Comparison of ENCODE assay signal across 1 cellular context in genomic region chr14:105045710-105046326, GRCh38.
TF ChIP-seq lines count a peak whose summit lies in the region.

No MANE protein-coding gene starts in this region.

TF ChIP-seq in HepG2, 621 proteins besides CTCF, POLR2A, EP300 and RAD21 (continued from another document and continues in another):
- TF ChIP-seq, protein P1, sequence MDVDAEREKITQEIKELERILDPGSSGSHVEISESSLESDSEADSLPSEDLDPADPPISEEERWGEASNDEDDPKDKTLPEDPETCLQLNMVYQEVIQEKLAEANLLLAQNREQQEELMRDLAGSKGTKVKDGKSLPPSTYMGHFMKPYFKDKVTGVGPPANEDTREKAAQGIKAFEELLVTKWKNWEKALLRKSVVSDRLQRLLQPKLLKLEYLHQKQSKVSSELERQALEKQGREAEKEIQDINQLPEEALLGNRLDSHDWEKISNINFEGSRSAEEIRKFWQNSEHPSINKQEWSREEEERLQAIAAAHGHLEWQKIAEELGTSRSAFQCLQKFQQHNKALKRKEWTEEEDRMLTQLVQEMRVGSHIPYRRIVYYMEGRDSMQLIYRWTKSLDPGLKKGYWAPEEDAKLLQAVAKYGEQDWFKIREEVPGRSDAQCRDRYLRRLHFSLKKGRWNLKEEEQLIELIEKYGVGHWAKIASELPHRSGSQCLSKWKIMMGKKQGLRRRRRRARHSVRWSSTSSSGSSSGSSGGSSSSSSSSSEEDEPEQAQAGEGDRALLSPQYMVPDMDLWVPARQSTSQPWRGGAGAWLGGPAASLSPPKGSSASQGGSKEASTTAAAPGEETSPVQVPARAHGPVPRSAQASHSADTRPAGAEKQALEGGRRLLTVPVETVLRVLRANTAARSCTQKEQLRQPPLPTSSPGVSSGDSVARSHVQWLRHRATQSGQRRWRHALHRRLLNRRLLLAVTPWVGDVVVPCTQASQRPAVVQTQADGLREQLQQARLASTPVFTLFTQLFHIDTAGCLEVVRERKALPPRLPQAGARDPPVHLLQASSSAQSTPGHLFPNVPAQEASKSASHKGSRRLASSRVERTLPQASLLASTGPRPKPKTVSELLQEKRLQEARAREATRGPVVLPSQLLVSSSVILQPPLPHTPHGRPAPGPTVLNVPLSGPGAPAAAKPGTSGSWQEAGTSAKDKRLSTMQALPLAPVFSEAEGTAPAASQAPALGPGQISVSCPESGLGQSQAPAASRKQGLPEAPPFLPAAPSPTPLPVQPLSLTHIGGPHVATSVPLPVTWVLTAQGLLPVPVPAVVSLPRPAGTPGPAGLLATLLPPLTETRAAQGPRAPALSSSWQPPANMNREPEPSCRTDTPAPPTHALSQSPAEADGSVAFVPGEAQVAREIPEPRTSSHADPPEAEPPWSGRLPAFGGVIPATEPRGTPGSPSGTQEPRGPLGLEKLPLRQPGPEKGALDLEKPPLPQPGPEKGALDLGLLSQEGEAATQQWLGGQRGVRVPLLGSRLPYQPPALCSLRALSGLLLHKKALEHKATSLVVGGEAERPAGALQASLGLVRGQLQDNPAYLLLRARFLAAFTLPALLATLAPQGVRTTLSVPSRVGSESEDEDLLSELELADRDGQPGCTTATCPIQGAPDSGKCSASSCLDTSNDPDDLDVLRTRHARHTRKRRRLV (CRISPR knock-in tag; IDR thresholded peaks at IDR 0.05): no peak
- peak; percentile 52; the same call in 1 of the 2 replicates for TF ChIP-seq ZMYM4 (CRISPR knock-in tag; IDR thresholded peaks at IDR 0.05)
- no peak for TF ChIP-seq JARID2 (CRISPR knock-in tag; IDR thresholded peaks at IDR 0.05; ENCODE audit: insufficient replicate concordance)
- no peak for TF ChIP-seq TP53 (CRISPR knock-in tag; conservative IDR thresholded peaks at IDR 0.05)
- TF ChIP-seq HNF4A (CRISPR knock-in tag; IDR thresholded peaks at IDR 0.05): no peak
- no peak for TF ChIP-seq HMG20A (CRISPR knock-in tag; IDR thresholded peaks at IDR 0.05; ENCODE audit: borderline replicate concordance)
- no peak for TF ChIP-seq PHB2 (IDR thresholded peaks at IDR 0.05; ENCODE audit: partially characterized antibody)
- TF ChIP-seq, protein P2, sequence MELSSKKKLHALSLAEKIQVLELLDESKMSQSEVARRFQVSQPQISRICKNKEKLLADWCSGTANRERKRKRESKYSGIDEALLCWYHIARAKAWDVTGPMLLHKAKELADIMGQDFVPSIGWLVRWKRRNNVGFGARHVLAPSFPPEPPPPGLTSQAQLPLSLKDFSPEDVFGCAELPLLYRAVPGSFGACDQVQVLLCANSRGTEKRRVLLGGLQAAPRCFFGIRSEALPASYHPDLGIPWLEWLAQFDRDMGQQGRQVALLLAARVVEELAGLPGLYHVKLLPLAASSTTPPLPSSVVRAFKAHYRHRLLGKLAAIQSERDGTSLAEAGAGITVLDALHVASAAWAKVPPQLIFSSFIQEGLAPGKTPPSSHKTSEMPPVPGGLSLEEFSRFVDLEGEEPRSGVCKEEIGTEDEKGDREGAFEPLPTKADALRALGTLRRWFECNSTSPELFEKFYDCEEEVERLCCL (CRISPR knock-in tag; IDR thresholded peaks at IDR 0.05; ENCODE audit: borderline replicate concordance): no peak
- no peak for TF ChIP-seq YEATS2 (CRISPR knock-in tag; IDR thresholded peaks at IDR 0.05; ENCODE audit: borderline replicate concordance)
- TF ChIP-seq ZNF331 (CRISPR knock-in tag; IDR thresholded peaks at IDR 0.05): peak; percentile 44; the same call in 1 of the 2 replicates
- TF ChIP-seq, protein P3, sequence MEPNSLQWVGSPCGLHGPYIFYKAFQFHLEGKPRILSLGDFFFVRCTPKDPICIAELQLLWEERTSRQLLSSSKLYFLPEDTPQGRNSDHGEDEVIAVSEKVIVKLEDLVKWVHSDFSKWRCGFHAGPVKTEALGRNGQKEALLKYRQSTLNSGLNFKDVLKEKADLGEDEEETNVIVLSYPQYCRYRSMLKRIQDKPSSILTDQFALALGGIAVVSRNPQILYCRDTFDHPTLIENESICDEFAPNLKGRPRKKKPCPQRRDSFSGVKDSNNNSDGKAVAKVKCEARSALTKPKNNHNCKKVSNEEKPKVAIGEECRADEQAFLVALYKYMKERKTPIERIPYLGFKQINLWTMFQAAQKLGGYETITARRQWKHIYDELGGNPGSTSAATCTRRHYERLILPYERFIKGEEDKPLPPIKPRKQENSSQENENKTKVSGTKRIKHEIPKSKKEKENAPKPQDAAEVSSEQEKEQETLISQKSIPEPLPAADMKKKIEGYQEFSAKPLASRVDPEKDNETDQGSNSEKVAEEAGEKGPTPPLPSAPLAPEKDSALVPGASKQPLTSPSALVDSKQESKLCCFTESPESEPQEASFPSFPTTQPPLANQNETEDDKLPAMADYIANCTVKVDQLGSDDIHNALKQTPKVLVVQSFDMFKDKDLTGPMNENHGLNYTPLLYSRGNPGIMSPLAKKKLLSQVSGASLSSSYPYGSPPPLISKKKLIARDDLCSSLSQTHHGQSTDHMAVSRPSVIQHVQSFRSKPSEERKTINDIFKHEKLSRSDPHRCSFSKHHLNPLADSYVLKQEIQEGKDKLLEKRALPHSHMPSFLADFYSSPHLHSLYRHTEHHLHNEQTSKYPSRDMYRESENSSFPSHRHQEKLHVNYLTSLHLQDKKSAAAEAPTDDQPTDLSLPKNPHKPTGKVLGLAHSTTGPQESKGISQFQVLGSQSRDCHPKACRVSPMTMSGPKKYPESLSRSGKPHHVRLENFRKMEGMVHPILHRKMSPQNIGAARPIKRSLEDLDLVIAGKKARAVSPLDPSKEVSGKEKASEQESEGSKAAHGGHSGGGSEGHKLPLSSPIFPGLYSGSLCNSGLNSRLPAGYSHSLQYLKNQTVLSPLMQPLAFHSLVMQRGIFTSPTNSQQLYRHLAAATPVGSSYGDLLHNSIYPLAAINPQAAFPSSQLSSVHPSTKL (CRISPR knock-in tag; IDR thresholded peaks at IDR 0.05): peak; percentile 49; the same call in 1 of the 2 replicates
- peak; percentile 76 for TF ChIP-seq YY1 (IDR thresholded peaks at IDR 0.05; ENCODE audit: insufficient read depth, insufficient replicate concordance, low read depth, low read length)
- peak; percentile 32; the same call in 1 of the 2 replicates for TF ChIP-seq POGZ (CRISPR knock-in tag; IDR thresholded peaks at IDR 0.05)
- TF ChIP-seq ZNF337 (CRISPR knock-in tag; IDR thresholded peaks at IDR 0.05; ENCODE audit: borderline replicate concordance, low read depth): no peak
- peak; percentile 54; the same call in 1 of the 2 replicates for TF ChIP-seq ARID4A (CRISPR knock-in tag; IDR thresholded peaks at IDR 0.05; ENCODE audit: borderline replicate concordance)
- TF ChIP-seq MED8 (CRISPR knock-in tag; IDR thresholded peaks at IDR 0.05; ENCODE audit: insufficient replicate concordance): peak; percentile 28
- no peak for TF ChIP-seq RFX1 (IDR thresholded peaks at IDR 0.05)
- TF ChIP-seq ZBTB43 (CRISPR knock-in tag; conservative IDR thresholded peaks at IDR 0.05): no peak
- no peak for TF ChIP-seq PITX1 (CRISPR knock-in tag; IDR thresholded peaks at IDR 0.05)
- TF ChIP-seq GLI4 (CRISPR knock-in tag; IDR thresholded peaks at IDR 0.05; ENCODE audit: borderline replicate concordance): no peak
- 0 out of 2 replicates have a peak, but pooled peaks have one; percentile 28 for TF ChIP-seq ARNTL (CRISPR knock-in tag; IDR thresholded peaks at IDR 0.05)
- TF ChIP-seq ZNF160 (CRISPR knock-in tag; IDR thresholded peaks at IDR 0.05): no peak
- TF ChIP-seq PLRG1 (conservative IDR thresholded peaks at IDR 0.05): no peak
- no peak for TF ChIP-seq ATRX (CRISPR knock-in tag; IDR thresholded peaks at IDR 0.05; ENCODE audit: borderline replicate concordance)
- no peak for TF ChIP-seq PHF5A (CRISPR knock-in tag; IDR thresholded peaks at IDR 0.05; ENCODE audit: low read depth, unreplicated experiment)
- TF ChIP-seq ZNF10 (CRISPR knock-in tag; IDR thresholded peaks at IDR 0.05; ENCODE audit: borderline replicate concordance, low read depth): no peak
- TF ChIP-seq, protein P4, sequence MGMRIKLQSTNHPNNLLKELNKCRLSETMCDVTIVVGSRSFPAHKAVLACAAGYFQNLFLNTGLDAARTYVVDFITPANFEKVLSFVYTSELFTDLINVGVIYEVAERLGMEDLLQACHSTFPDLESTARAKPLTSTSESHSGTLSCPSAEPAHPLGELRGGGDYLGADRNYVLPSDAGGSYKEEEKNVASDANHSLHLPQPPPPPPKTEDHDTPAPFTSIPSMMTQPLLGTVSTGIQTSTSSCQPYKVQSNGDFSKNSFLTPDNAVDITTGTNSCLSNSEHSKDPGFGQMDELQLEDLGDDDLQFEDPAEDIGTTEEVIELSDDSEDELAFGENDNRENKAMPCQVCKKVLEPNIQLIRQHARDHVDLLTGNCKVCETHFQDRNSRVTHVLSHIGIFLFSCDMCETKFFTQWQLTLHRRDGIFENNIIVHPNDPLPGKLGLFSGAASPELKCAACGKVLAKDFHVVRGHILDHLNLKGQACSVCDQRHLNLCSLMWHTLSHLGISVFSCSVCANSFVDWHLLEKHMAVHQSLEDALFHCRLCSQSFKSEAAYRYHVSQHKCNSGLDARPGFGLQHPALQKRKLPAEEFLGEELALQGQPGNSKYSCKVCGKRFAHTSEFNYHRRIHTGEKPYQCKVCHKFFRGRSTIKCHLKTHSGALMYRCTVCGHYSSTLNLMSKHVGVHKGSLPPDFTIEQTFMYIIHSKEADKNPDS (CRISPR knock-in tag; IDR thresholded peaks at IDR 0.05): no peak
- TF ChIP-seq ZNF543 (CRISPR knock-in tag; IDR thresholded peaks at IDR 0.05): 0 out of 2 replicates have a peak, but pooled peaks have one; percentile 35
- TF ChIP-seq, protein P5, sequence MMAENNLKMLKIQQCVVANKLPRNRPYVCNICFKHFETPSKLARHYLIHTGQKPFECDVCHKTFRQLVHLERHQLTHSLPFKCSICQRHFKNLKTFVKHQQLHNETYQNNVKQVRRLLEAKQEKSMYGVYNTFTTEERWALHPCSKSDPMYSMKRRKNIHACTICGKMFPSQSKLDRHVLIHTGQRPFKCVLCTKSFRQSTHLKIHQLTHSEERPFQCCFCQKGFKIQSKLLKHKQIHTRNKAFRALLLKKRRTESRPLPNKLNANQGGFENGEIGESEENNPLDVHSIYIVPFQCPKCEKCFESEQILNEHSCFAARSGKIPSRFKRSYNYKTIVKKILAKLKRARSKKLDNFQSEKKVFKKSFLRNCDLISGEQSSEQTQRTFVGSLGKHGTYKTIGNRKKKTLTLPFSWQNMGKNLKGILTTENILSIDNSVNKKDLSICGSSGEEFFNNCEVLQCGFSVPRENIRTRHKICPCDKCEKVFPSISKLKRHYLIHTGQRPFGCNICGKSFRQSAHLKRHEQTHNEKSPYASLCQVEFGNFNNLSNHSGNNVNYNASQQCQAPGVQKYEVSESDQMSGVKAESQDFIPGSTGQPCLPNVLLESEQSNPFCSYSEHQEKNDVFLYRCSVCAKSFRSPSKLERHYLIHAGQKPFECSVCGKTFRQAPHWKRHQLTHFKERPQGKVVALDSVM (CRISPR knock-in tag; IDR thresholded peaks at IDR 0.05): no peak
- TF ChIP-seq RFXAP (CRISPR knock-in tag; IDR thresholded peaks at IDR 0.05; ENCODE audit: borderline replicate concordance): no peak
- TF ChIP-seq ZNF34 (CRISPR knock-in tag; IDR thresholded peaks at IDR 0.05; ENCODE audit: borderline replicate concordance): no peak
- TF ChIP-seq MBD4 (IDR thresholded peaks at IDR 0.05; ENCODE audit: borderline replicate concordance, low read length): no peak
- no peak for TF ChIP-seq XBP1 (CRISPR knock-in tag; IDR thresholded peaks at IDR 0.05)
- TF ChIP-seq MLX (CRISPR knock-in tag; IDR thresholded peaks at IDR 0.05): no peak
- 0 out of 2 replicates have a peak, but pooled peaks have one; percentile 64 for TF ChIP-seq ZNF441 (CRISPR knock-in tag; IDR thresholded peaks at IDR 0.05; ENCODE audit: borderline replicate concordance)
- no peak for TF ChIP-seq ZFP62 (CRISPR knock-in tag; IDR thresholded peaks at IDR 0.05)
- TF ChIP-seq HNRNPLL (IDR thresholded peaks at IDR 0.05; ENCODE audit: low read depth, low read length, poor library complexity, severe bottlenecking): peak; percentile 58
- TF ChIP-seq KLF16 (CRISPR knock-in tag; IDR thresholded peaks at IDR 0.05): peak in 1 of 2 experiments; percentile 58; a peak in 2 of 4 replicates
